In the genomic region with DNA sequence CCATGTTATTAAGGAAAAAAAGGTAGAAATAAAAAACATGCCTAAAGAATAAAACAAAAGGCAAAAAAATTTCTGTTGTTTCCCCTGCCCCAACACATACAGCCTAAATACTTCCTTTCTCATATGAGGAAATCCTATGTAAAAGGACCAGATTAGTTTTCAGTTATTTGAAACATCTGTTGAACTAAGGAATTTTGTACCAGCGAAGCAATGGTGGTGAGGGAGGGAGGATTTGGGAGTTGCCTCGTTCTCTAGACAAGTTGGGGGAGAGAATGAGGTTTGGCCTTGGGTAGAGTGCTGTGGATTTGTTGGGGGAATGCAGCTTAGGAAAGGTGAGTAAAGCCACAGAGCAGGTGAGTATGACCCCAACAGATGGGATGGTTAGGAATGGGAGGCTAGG, we compare ENCODE assay signal across 29 cellular contexts.
"Had no signal": no experiment of that assay in that cellular context is flagged by ENCODE, and none has a peak within 500 bp of the region (broad histone marks: within the 10 kb centered on the region; RNA-seq: fewer than 3 reads in every experiment).

No MANE protein-coding gene starts in this region.

- H3K9me3 Mint-ChIP-seq: activated CD4-positive, alpha-beta memory T cell treated with anti-CD3 and anti-CD28 coated beads, Interleukin-2, amount 10 ng/mL, durations not matched to agents 7 days and 5 days; activated CD4-positive, alpha-beta T cell treated with anti-CD3 and anti-CD28 coated beads, Interleukin-2, amount 10 ng/mL, durations not matched to agents 7 days and 5 days; activated T-cell treated with anti-CD3 and anti-CD28 coated beads, Interleukin-2, amount 50 U/mL, for 4 hours; activated T-helper 17 cell treated with anti-CD3 and anti-CD28 coated beads, Interleukin-2, amount 50 U/mL, for 72 hours; effector memory CD8-positive, alpha-beta T cell had no signal

- H3K9me3 ChIP-seq: ascending aorta, breast epithelium, colonic mucosa, esophagus squamous epithelium had no signal

- H3K4me1 Mint-ChIP-seq: activated CD4-positive, alpha-beta memory T cell treated with anti-CD3 and anti-CD28 coated beads, Interleukin-2, amount 10 ng/mL, durations not matched to agents 7 days and 5 days; activated CD4-positive, alpha-beta T cell treated with anti-CD3 and anti-CD28 coated beads, Interleukin-2, amount 10 ng/mL, durations not matched to agents 7 days and 5 days; activated T-helper 17 cell treated with anti-CD3 and anti-CD28 coated beads, Interleukin-2, amount 50 U/mL, for 72 hours had no signal

- DNase-seq: activated CD4-positive, alpha-beta memory T cell treated with anti-CD3 and anti-CD28 coated beads, Interleukin-2, amount 10 ng/mL, durations not matched to agents 7 days and 5 days; activated CD4-positive, alpha-beta T cell treated with anti-CD3 and anti-CD28 coated beads for 1 hour; activated CD4-positive, alpha-beta T cell treated with anti-CD3 and anti-CD28 coated beads for 4 hours; activated CD4-positive, alpha-beta T cell treated with anti-CD3 and anti-CD28 coated beads, Interleukin-2, amount 10 ng/mL, durations not matched to agents 7 days and 5 days; activated CD4-positive, alpha-beta T cell treated with anti-CD3 and anti-CD28 coated beads, Interleukin-2, amount 50 U/mL, for 4 hours; activated CD8-positive, alpha-beta memory T cell treated with anti-CD3 and anti-CD28 coated beads, Interleukin-2, amount 50 U/mL, for 48 hours; activated effector memory CD4-positive, alpha-beta T cell treated with Interleukin-2 at 50 U/mL for 16 hours; activated gamma-delta T cell treated with Interleukin-2 at 50 U/mL for 16 hours; activated naive CD4-positive, alpha-beta T cell treated with anti-CD3 and anti-CD28 coated beads, Interleukin-2, amount 50 U/mL, for 16 hours; activated naive CD4-positive, alpha-beta T cell treated with Interleukin-2 at 50 U/mL for 16 hours; activated T-cell treated with anti-CD3 and anti-CD28 coated beads for 4 hours; activated T-cell treated with anti-CD3 and anti-CD28 coated beads, Interleukin-2, amount 50 U/mL, for 4 hours; central memory CD4-positive, alpha-beta T cell; cerebellar nuclear complex; colonic mucosa; dorsolateral prefrontal cortex; effector memory CD8-positive, alpha-beta T cell; esophagus squamous epithelium; T-helper 2 cell had no signal

- FAIRE-seq: endothelial cell of umbilical vein, frontal cortex had no signal

- H3K4me3 Mint-ChIP-seq: activated CD4-positive, alpha-beta memory T cell treated with anti-CD3 and anti-CD28 coated beads, Interleukin-2, amount 10 ng/mL, durations not matched to agents 7 days and 5 days; activated CD4-positive, alpha-beta T cell treated with anti-CD3 and anti-CD28 coated beads, Interleukin-2, amount 10 ng/mL, durations not matched to agents 7 days and 5 days; activated naive CD8-positive, alpha-beta T cell; activated T-cell treated with anti-CD3 and anti-CD28 coated beads, Interleukin-2, amount 50 U/mL, for 4 hours; activated T-helper 17 cell treated with anti-CD3 and anti-CD28 coated beads, Interleukin-2, amount 50 U/mL, for 72 hours; brain; dendritic cell treated with granulocyte-macrophage colony-stimulating factor and Interleukin-4, amounts not matched to agents 40 ng/mL and 50 ng/mL, for 4 days; effector memory CD8-positive, alpha-beta T cell had no signal

- H3K4me3 ChIP-seq: ascending aorta, breast epithelium, cardiac muscle cell, colonic mucosa, dorsolateral prefrontal cortex, esophagus squamous epithelium had no signal

- H3K36me3 ChIP-seq: ascending aorta, breast epithelium, cardiac muscle cell, colonic mucosa, esophagus squamous epithelium had no signal

- H3K4me1 ChIP-seq: ascending aorta, breast epithelium, colonic mucosa, esophagus squamous epithelium had no signal

- H3K27me3 Mint-ChIP-seq: activated CD4-positive, alpha-beta T cell treated with anti-CD3 and anti-CD28 coated beads, Interleukin-2, amount 10 ng/mL, durations not matched to agents 7 days and 5 days; brain had no signal

- H3K27ac Mint-ChIP-seq: activated CD4-positive, alpha-beta memory T cell treated with anti-CD3 and anti-CD28 coated beads, Interleukin-2, amount 10 ng/mL, durations not matched to agents 7 days and 5 days; activated CD4-positive, alpha-beta T cell treated with anti-CD3 and anti-CD28 coated beads, Interleukin-2, amount 10 ng/mL, durations not matched to agents 7 days and 5 days; activated naive CD8-positive, alpha-beta T cell; activated T-helper 17 cell treated with anti-CD3 and anti-CD28 coated beads, Interleukin-2, amount 50 U/mL, for 72 hours; dendritic cell treated with granulocyte-macrophage colony-stimulating factor and Interleukin-4, amounts not matched to agents 40 ng/mL and 50 ng/mL, for 4 days; effector memory CD8-positive, alpha-beta T cell had no signal

- ATAC-seq: activated T-cell treated with anti-CD3 and anti-CD28 coated beads, Interleukin-2, amount 50 U/mL, for 4 hours; activated T-helper 17 cell treated with anti-CD3 and anti-CD28 coated beads, Interleukin-2, amount 50 U/mL, for 72 hours; effector memory CD8-positive, alpha-beta T cell had no signal

- H3K27ac ChIP-seq: ascending aorta, breast epithelium, cardiac muscle cell, colonic mucosa, dorsolateral prefrontal cortex, epithelial cell of prostate, esophagus squamous epithelium had no signal

- H3K27me3 ChIP-seq: ascending aorta, breast epithelium, cardiac muscle cell, colonic mucosa, dorsolateral prefrontal cortex had no signal
